16 cellular contexts compared by ENCODE assay signal in the genomic region with DNA sequence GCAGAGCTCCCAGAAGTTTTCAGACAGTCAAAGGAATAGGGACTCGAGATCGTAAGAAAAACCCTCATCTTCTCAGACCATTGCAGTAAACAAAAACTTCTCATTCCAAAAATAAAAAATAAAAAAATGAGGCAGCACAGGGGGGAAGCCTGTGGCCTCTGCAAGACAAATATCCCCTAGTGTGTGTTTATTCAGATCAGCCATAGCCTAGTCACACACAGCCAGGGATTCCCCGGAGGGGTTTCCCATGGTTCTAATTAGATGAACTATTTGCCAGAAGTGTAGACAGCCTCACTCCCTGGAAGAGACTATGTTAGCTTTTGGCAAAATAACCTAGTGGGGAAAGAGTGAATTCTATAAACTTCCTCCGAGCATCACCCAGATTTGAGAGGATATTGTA.
A peak's percentile ranks its signal among the peaks of the same experiment; 100 is the strongest.
DNase-seq lines count a peak whose midpoint lies in the region; ATAC-seq, FAIRE-seq and TF ChIP-seq lines count a peak whose summit lies in the region.
"Had no signal": no experiment of that assay in that cellular context is flagged by ENCODE, and none has a peak within 500 bp of the region (broad histone marks: within the 10 kb centered on the region; RNA-seq: fewer than 3 reads in every experiment).

No MANE protein-coding gene starts in this region.

- POLR2A ChIA-PET in HepG2 (lab: Yijun Ruan, JAX) = no interaction called here

- peaks cover 9% of the 10 kb centered on the region for H3K4me1 ChIP-seq in HepG2 (ENCODE audit: insufficient read depth, low read length)
- H3K4me1 ChIP-seq in sigmoid colon = peaks cover 0 to 26% (median 16%) of the 10 kb centered on the region in 4 donors

- TF ChIP-seq CTCF in HepG2 (CRISPR knock-in tag; IDR thresholded peaks at IDR 0.05) = no peak
- no peak for TF ChIP-seq CTCF in sigmoid colon (IDR thresholded peaks at IDR 0.05)

- no peak for TF ChIP-seq RAD21 in HepG2 (CRISPR knock-in tag; IDR thresholded peaks at IDR 0.05)

- H3K27me3 ChIP-seq in HepG2 (ENCODE audit: control insufficient read depth in 1 of 2, insufficient read depth in 2 of 2, low read length in 2 of 2) (no peaks in the 10 kb centered on the region), sigmoid colon (no peaks in the 10 kb centered on the region)

- peak overlapping the region in 1 of 2 donors; percentile 51 for H3K27ac Mint-ChIP-seq in activated naive CD4-positive, alpha-beta T cell treated with anti-CD3 and anti-CD28 coated beads, Interleukin-2, amount 50 U/mL, for 72 hours
- peak overlapping the region; percentile 55 for H3K27ac Mint-ChIP-seq in stimulated activated effector memory CD8-positive, alpha-beta T cell treated with anti-CD3 and anti-CD28 coated beads, Interleukin-12 subunit alpha, Interleukin-12 subunit beta, amount 100 ng/mL, for 72 hours
- H3K27ac Mint-ChIP-seq: stimulated activated naive CD8-positive, alpha-beta T cell treated with anti-CD3 and anti-CD28 coated beads, Interleukin-15, Interleukin-2, amounts not matched to agents 100 ng/mL and 50 ng/mL, for 24 hours had no signal

- H3K4me3 ChIP-seq in HepG2 (replicated peaks in 1 of 3; ENCODE audit: insufficient read depth in 1 of 3, low read depth in 2 of 3, low read length in 3 of 3) = no peak overlapping the region
- H3K4me3 ChIP-seq in sigmoid colon = no peak overlapping the region
- H3K4me3 ChIP-seq: skin epidermis had no signal

- peaks cover 52% of the 10 kb centered on the region for H3K4me1 Mint-ChIP-seq in stimulated activated effector memory CD8-positive, alpha-beta T cell treated with anti-CD3 and anti-CD28 coated beads, Interleukin-12 subunit alpha, Interleukin-12 subunit beta, amount 100 ng/mL, for 72 hours

- no peak overlapping the region for H3K4me2 ChIP-seq in HepG2 (ENCODE audit: low read depth, low read length)

- peaks cover 6 to 15% of the 10 kb centered on the region in 2 donors for H3K36me3 Mint-ChIP-seq in activated naive CD4-positive, alpha-beta T cell treated with anti-CD3 and anti-CD28 coated beads, Interleukin-2, amount 50 U/mL, for 72 hours
- no peaks in the 10 kb centered on the region for H3K36me3 Mint-ChIP-seq in stimulated activated effector memory CD8-positive, alpha-beta T cell treated with anti-CD3 and anti-CD28 coated beads, Interleukin-12 subunit alpha, Interleukin-12 subunit beta, amount 100 ng/mL, for 72 hours

- no peak for TF ChIP-seq EP300 in HepG2 (IDR thresholded peaks at IDR 0.05; ENCODE audit: low read depth in 2 of 2, low read length in 2 of 2)
- TF ChIP-seq EP300 in HepG2 (CRISPR knock-in tag; IDR thresholded peaks at IDR 0.05; ENCODE audit: borderline replicate concordance) = no peak
- TF ChIP-seq EP300 in sigmoid colon (IDR thresholded peaks at IDR 0.05) = no peak

- H3K4me3 Mint-ChIP-seq in stimulated activated effector memory CD8-positive, alpha-beta T cell treated with anti-CD3 and anti-CD28 coated beads, Interleukin-12 subunit alpha, Interleukin-12 subunit beta, amount 100 ng/mL, for 72 hours = no peak overlapping the region
- H3K4me3 Mint-ChIP-seq: stimulated activated naive CD8-positive, alpha-beta T cell treated with anti-CD3 and anti-CD28 coated beads, Interleukin-15, Interleukin-2, amounts not matched to agents 100 ng/mL and 50 ng/mL, for 24 hours had no signal

- H3K9ac ChIP-seq in HepG2 (ENCODE audit: insufficient read depth, low read depth, low read length) = no peak overlapping the region

- WGBS in HepG2 (ENCODE audit: low lambda C conversion rate) = 53% methylated on average over 4 of the region's 4 CpGs
- 72 to 76% methylated on average over 4 of the region's 4 CpGs for WGBS in sigmoid colon, 2 donors

- H3K27ac ChIP-seq in HepG2 (ENCODE audit: extremely low read length, insufficient read depth, low read length) (no peak overlapping the region), sigmoid colon (no peak overlapping the region)
- H3K27ac ChIP-seq: RWPE1 had no signal

- H2AFZ ChIP-seq in HepG2 (ENCODE audit: low read length) = no peak overlapping the region

- DNase-seq in activated naive CD4-positive, alpha-beta T cell treated with anti-CD3 and anti-CD28 coated beads, Interleukin-2, amount 50 U/mL, for 72 hours (ENCODE audit: low spot score in 2 of 2) = no peak
- no peak for DNase-seq in activated naive CD4-positive, alpha-beta T cell treated with anti-CD3 and anti-CD28 coated beads, Interleukin-2, amount 50 U/mL, for 16 hours
- DNase-seq in stimulated activated effector memory CD8-positive, alpha-beta T cell treated with anti-CD3 and anti-CD28 coated beads, Interleukin-12 subunit alpha, Interleukin-12 subunit beta, amount 100 ng/mL, for 72 hours (ENCODE audit: low spot score in 2 of 2) = no peak
- no peak for DNase-seq in HepG2 (ENCODE audit: low spot score)
- no peak for DNase-seq in sigmoid colon
- DNase-seq: activated CD4-positive, alpha-beta T cell treated with anti-CD3 and anti-CD28 coated beads, Interleukin-2, amount 50 U/mL, for 1 hour; anterior cingulate cortex; GDM1; NCI-H2107 had no signal

- no peaks in the 10 kb centered on the region for H3K79me2 ChIP-seq in HepG2 (ENCODE audit: insufficient read depth, low read length)

- CTCF ChIA-PET in HepG2 (lab: Yijun Ruan, JAX; ENCODE audit: low intra/inter-chr PET ratio, low total read pairs) = no interaction called here

- no peak for FAIRE-seq in HepG2 (lab: Jason Lieb, UNC)
- FAIRE-seq: endometrium had no signal

- peak; percentile 28 to 63 for ATAC-seq in activated naive CD4-positive, alpha-beta T cell treated with anti-CD3 and anti-CD28 coated beads, Interleukin-2, amount 50 U/mL, for 72 hours
- ATAC-seq in GM21717 (IDR thresholded peaks at IDR 0.05; ENCODE audit: unreplicated experiment) (peak; percentile 43), HG03432 (IDR thresholded peaks at IDR 0.05; ENCODE audit: unreplicated experiment) (peak; percentile 62), HepG2 (no peak), GM19467 (IDR thresholded peaks at IDR 0.05; ENCODE audit: unreplicated experiment) (no peak)
- peak; percentile 79 for ATAC-seq in stimulated activated effector memory CD8-positive, alpha-beta T cell treated with anti-CD3 and anti-CD28 coated beads, Interleukin-12 subunit alpha, Interleukin-12 subunit beta, amount 100 ng/mL, for 72 hours

- BruUV-seq in HepG2 (replicated peaks; lab: Mats Ljungman, UMichigan) = no TSS peak

- TF ChIP-seq POLR2A in HepG2 (IDR thresholded peaks at IDR 0.05; ENCODE audit: insufficient read depth in 1 of 2, low read depth in 2 of 2, low read length in 2 of 2) (no peak), sigmoid colon (IDR thresholded peaks at IDR 0.05) (no peak)

- no peaks in the 10 kb centered on the region for H4K20me1 ChIP-seq in HepG2 (ENCODE audit: insufficient read depth, low read length)

- intact Hi-C loops in HepG2 (cut with micrococcal nuclease; ENCODE audit: unreplicated experiment) = no loop called here
- intact Hi-C loops in sigmoid colon (cut with DNase I) = no loop called here

- in situ Hi-C loops in HepG2 (cut with HindIII; ENCODE audit: extremely low pct_ligation_motif_present, low pct_unique_long_range_greater_than_20kb) = no loop called here

- H3K9me3 Mint-ChIP-seq in activated naive CD4-positive, alpha-beta T cell treated with anti-CD3 and anti-CD28 coated beads, Interleukin-2, amount 50 U/mL, for 72 hours = peaks cover 0 to 19% of the 10 kb centered on the region in 2 donors
- no peaks in the 10 kb centered on the region for H3K9me3 Mint-ChIP-seq in stimulated activated effector memory CD8-positive, alpha-beta T cell treated with anti-CD3 and anti-CD28 coated beads, Interleukin-12 subunit alpha, Interleukin-12 subunit beta, amount 100 ng/mL, for 72 hours
- H3K9me3 Mint-ChIP-seq: stimulated activated naive CD8-positive, alpha-beta T cell treated with anti-CD3 and anti-CD28 coated beads, Interleukin-15, Interleukin-2, amounts not matched to agents 100 ng/mL and 50 ng/mL, for 24 hours had no signal

- H3K36me3 ChIP-seq in HepG2 (replicated peaks in 1 of 2; ENCODE audit: control insufficient read depth in 1 of 2, insufficient read depth in 2 of 2, low read length in 2 of 2) = no peaks in the 10 kb centered on the region
- no peaks in the 10 kb centered on the region for H3K36me3 ChIP-seq in sigmoid colon

- H3K9me3 ChIP-seq in HepG2 (ENCODE audit: low read length) = no peaks in the 10 kb centered on the region
- H3K9me3 ChIP-seq in sigmoid colon = no peaks in the 10 kb centered on the region

TF ChIP-seq in HepG2, 621 proteins besides CTCF, POLR2A, EP300 and RAD21 (continues in another document):
- TF ChIP-seq ZNF451 (CRISPR knock-in tag; IDR thresholded peaks at IDR 0.05) (no peak), ZNF775 (CRISPR knock-in tag; IDR thresholded peaks at IDR 0.05; ENCODE audit: borderline replicate concordance) (no peak), KLF6 (CRISPR knock-in tag; IDR thresholded peaks at IDR 0.05) (no peak), DR1 (CRISPR knock-in tag; IDR thresholded peaks at IDR 0.05) (no peak), NCOA5 (CRISPR knock-in tag; IDR thresholded peaks at IDR 0.05) (no peak), GPBP1L1 (CRISPR knock-in tag; IDR thresholded peaks at IDR 0.05) (no peak), ZMYM4 (CRISPR knock-in tag; IDR thresholded peaks at IDR 0.05) (no peak)
- TF ChIP-seq, protein P1, sequence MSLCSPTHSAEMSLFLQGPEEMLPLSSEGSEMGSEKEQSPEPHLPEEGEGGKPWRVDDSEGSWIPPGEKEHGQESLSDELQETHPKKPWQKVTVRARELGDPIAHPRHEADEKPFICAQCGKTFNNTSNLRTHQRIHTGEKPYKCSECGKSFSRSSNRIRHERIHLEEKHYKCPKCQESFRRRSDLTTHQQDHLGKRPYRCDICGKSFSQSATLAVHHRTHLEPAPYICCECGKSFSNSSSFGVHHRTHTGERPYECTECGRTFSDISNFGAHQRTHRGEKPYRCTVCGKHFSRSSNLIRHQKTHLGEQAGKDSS (CRISPR knock-in tag; IDR thresholded peaks at IDR 0.05; ENCODE audit: borderline replicate concordance, low read depth) = no peak
- TF ChIP-seq, protein P2, sequence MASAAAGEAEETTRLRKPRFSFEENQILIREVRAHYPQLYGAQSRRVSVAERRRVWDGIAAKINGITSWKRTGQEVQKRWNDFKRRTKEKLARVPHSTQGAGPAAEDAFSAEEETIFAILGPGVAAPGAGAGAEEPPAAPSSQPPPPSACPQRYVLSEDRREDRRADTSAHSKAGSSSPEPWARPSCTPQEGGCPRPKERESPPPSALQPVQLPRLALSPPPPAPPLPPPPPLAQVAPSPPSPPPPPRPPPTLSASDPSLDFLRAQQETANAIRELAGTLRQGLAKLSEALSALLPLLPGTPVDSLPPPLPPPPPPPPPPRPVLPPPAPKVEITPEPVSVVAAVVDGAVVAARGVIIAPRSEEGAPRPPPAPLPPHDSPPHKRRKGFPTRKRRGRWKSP (CRISPR knock-in tag; IDR thresholded peaks at IDR 0.05) = no peak

Comparison
In these comparisons a context has a peak if more than half of its experiments do, and no peak if none do; other contexts are left out.
1. ATAC-seq: peak in activated naive CD4-positive, alpha-beta T cell treated with anti-CD3 and anti-CD28 coated beads, Interleukin-2, amount 50 U/mL, for 72 hours (2 of 2), GM21717 (single experiment), HG03432 (single experiment) and stimulated activated effector memory CD8-positive, alpha-beta T cell treated with anti-CD3 and anti-CD28 coated beads, Interleukin-12 subunit alpha, Interleukin-12 subunit beta, amount 100 ng/mL, for 72 hours (single experiment); none in HepG2 (single experiment) and GM19467 (single experiment).